Comparison of ENCODE assay signal across 17 cellular contexts in genomic region chr1:227774721-227775665, GRCh38. TPM values are rescaled to one million over a fixed set of nuclear protein-coding genes. Genes with fewer than 3 reads are reported as not detected.
DNase-seq lines count a peak whose midpoint lies in the region; ATAC-seq and TF ChIP-seq lines count a peak whose summit lies in the region.
"Had no signal": no experiment of that assay in that cellular context is flagged by ENCODE, and none has a peak within 500 bp of the region (broad histone marks: within the 10 kb centered on the region; RNA-seq: fewer than 3 reads in every experiment).

No MANE protein-coding gene starts in this region.

- ATAC-seq in GM19467 (IDR thresholded peaks at IDR 0.05; ENCODE audit: unreplicated experiment) (no peak), HG02885 (IDR thresholded peaks at IDR 0.05; ENCODE audit: poor library complexity, unreplicated experiment) (no peak), HG03565 (IDR thresholded peaks at IDR 0.05; ENCODE audit: unreplicated experiment) (no peak)

- CTCF ChIA-PET in PC-9 (lab: Charles Lee): no interaction called here

- H3K4me2 ChIP-seq in H9 (ENCODE audit: insufficient read depth, insufficient read length, low read length) (no peak overlapping the region), osteoblast (ENCODE audit: insufficient read depth, low read length) (no peak overlapping the region), PC-9 (no peak overlapping the region)

- H4K20me1 ChIP-seq in H9 (ENCODE audit: control insufficient read depth, insufficient read depth, insufficient read length): no peaks in the 10 kb centered on the region
- H4K20me1 ChIP-seq in osteoblast (ENCODE audit: insufficient read depth, low read length): peaks cover 37% of the 10 kb centered on the region
- H4K20me1 ChIP-seq in PC-9 (ENCODE audit: insufficient read depth): 0 out of 2 replicates have a peak, but pooled peaks cover 4% of the 10 kb centered on the region

- no peak overlapping the region for H3T11ph ChIP-seq in H9 (ENCODE audit: low read length)

- H3K4me1 ChIP-seq in H9 (ENCODE audit: insufficient read depth, low read length) (no peaks in the 10 kb centered on the region), osteoblast (ENCODE audit: insufficient read depth, low read length) (peaks cover 27% of the 10 kb centered on the region), PC-9 (replicated peaks; ENCODE audit: insufficient read depth) (no peaks in the 10 kb centered on the region)
- H3K4me1 ChIP-seq: BE2C, upper lobe of left lung had no signal

- no TSS peak for BruUV-seq in PC-9 (replicated peaks; lab: Mats Ljungman, UMichigan)

- no peak overlapping the region for H3K56ac ChIP-seq in H9 (ENCODE audit: insufficient read length, low read depth, low read length)

- H3K18ac ChIP-seq in H9 (ENCODE audit: insufficient read length, low read depth, low read length): no peak overlapping the region

- H2AK5ac ChIP-seq in H9 (ENCODE audit: insufficient read length, low read length): no peak overlapping the region

- WGBS in H9 (ENCODE audit: extremely low coverage, insufficient read length, low lambda C conversion rate): no CpG with 5 or more reads among the region's 44 CpGs

- H3K27ac ChIP-seq in H9 (ENCODE audit: insufficient read length, low read depth, low read length) (no peak overlapping the region), osteoblast (ENCODE audit: low read depth, low read length) (peak overlapping the region; percentile 23), PC-9 (no peak overlapping the region)
- H3K27ac ChIP-seq: ovary, upper lobe of left lung, VCaP had no signal

- H3F3A ChIP-seq in PC-9 (ENCODE audit: insufficient read depth, low read depth): no peaks in the 10 kb centered on the region

- no peak overlapping the region for H2BK15ac ChIP-seq in H9 (ENCODE audit: low read depth, low read length)

- H3K9ac ChIP-seq in H9 (ENCODE audit: extremely low read depth, insufficient read length, low read length): no peak overlapping the region

- intact Hi-C loops in PC-9 (cut with micrococcal nuclease; ENCODE audit: unreplicated experiment): no loop called here

- H3K4me3 ChIP-seq in osteoblast (ENCODE audit: insufficient read depth, low read length) (no peak overlapping the region), PC-9 (no peak overlapping the region)
- H3K4me3 ChIP-seq: ovary, upper lobe of left lung had no signal

- peaks cover 6 to 27% (median 20%) of the 10 kb centered on the region in 3 experiments; a peak in 5 of 7 replicates for H3K36me3 Mint-ChIP-seq in H9 (ENCODE audit: insufficient read depth in 1 of 3, low read depth in 3 of 3)

- H2BK12ac ChIP-seq in H9 (ENCODE audit: insufficient read length, low read depth, low read length): no peak overlapping the region

- H4K91ac ChIP-seq in H9 (ENCODE audit: insufficient read length, low read depth, low read length): no peak overlapping the region

- no peak overlapping the region for H2BK120ac ChIP-seq in H9 (ENCODE audit: low read depth, low read length, poor library complexity, severe bottlenecking)

- peak overlapping the region in 2 of 3 experiments; percentile 49 to 63; a peak in 2 of 7 replicates for H3K27ac Mint-ChIP-seq in H9

- H3K23me2 ChIP-seq in H9 (ENCODE audit: insufficient read length, low read depth, low read length, poor library complexity, severe bottlenecking): no peaks in the 10 kb centered on the region

- H4K8ac ChIP-seq in H9 (replicated peaks; ENCODE audit: insufficient read length, low read depth, low read length): no peak overlapping the region

- no peak overlapping the region for H2BK20ac ChIP-seq in H9 (ENCODE audit: low read depth, low read length, poor library complexity, severe bottlenecking)

- H3K14ac ChIP-seq in H9 (ENCODE audit: insufficient read depth, low read length): no peak overlapping the region

- H2BK5ac ChIP-seq in H9 (ENCODE audit: insufficient read length, low read length): no peak overlapping the region

- H3K9me3 Mint-ChIP-seq in H9: no peaks in the 10 kb centered on the region

- H3K23ac ChIP-seq in H9 (ENCODE audit: insufficient read length, low read depth, low read length): no peak overlapping the region

- H2AFZ ChIP-seq in H9 (ENCODE audit: low read length) (no peak overlapping the region), osteoblast (ENCODE audit: low read length) (no peak overlapping the region), PC-9 (no peak overlapping the region)

- DNase-seq in AG08395 (ENCODE audit: low spot score): peak; percentile 55
- DNase-seq in H9: no peak
- peak; percentile 26 for DNase-seq in epidermal melanocyte (ENCODE audit: insufficient read length, low spot score)
- DNase-seq in osteoblast (ENCODE audit: insufficient read length, low spot score, missing footprints): peak; percentile 75
- no peak for DNase-seq in PC-9
- DNase-seq: activated naive CD4-positive, alpha-beta T cell treated with anti-CD3 and anti-CD28 coated beads, Interleukin-2, amount 50 U/mL, for 16 hours; BE2C; erythroblast; NCI-H1105 treated with DMSO at 0.1 percent for 48 hours; NCI-H345 had no signal

- peaks cover 12% of the 10 kb centered on the region for H3K36me3 ChIP-seq in osteoblast (ENCODE audit: insufficient read depth, low read length)
- no peaks in the 10 kb centered on the region for H3K36me3 ChIP-seq in PC-9 (ENCODE audit: low read depth)
- H3K36me3 ChIP-seq: BE2C, ovary had no signal

- H3K27me3 Mint-ChIP-seq in H9 (ENCODE audit: low read depth): no peaks in the 10 kb centered on the region

- no peaks in the 10 kb centered on the region for H3K4me1 Mint-ChIP-seq in H9

- POLR2A ChIA-PET in PC-9 (lab: Charles Lee; ENCODE audit: unreplicated experiment): interaction anchor here (0.6 to 1.2 kb wide), 2 partner anchors 9 to 270 kb away, joined by 4 to 5 read pairs; no protein-coding TSS in a partner anchor

- no peaks in the 10 kb centered on the region for H3K79me1 ChIP-seq in H9 (ENCODE audit: insufficient read depth, low read depth, low read length, poor library complexity, severe bottlenecking)

- no peaks in the 10 kb centered on the region for H3K9me2 ChIP-seq in PC-9 (ENCODE audit: insufficient read depth)

- no peaks in the 10 kb centered on the region for H3K79me2 ChIP-seq in H9 (ENCODE audit: insufficient read depth, low read length)
- no peaks in the 10 kb centered on the region for H3K79me2 ChIP-seq in osteoblast (ENCODE audit: insufficient read depth, low read length)
- H3K79me2 ChIP-seq in PC-9 (ENCODE audit: low read depth): no peaks in the 10 kb centered on the region

- no peaks in the 10 kb centered on the region for H3K27me3 ChIP-seq in H9 (ENCODE audit: insufficient read depth, low read length)
- H3K27me3 ChIP-seq in osteoblast (ENCODE audit: insufficient read depth, low read length): no peaks in the 10 kb centered on the region
- no peaks in the 10 kb centered on the region for H3K27me3 ChIP-seq in PC-9 (ENCODE audit: insufficient read depth, low read depth)
- H3K27me3 ChIP-seq: BE2C, ovary, upper lobe of left lung had no signal

- no peak overlapping the region for H3K4me3 Mint-ChIP-seq in H9

- H3K4ac ChIP-seq in H9 (ENCODE audit: low read depth, low read length): no peak overlapping the region

- H3K9me3 ChIP-seq in H9 (ENCODE audit: control insufficient read depth, low read depth, low read length) (no peaks in the 10 kb centered on the region), osteoblast (ENCODE audit: low read depth, low read length) (no peaks in the 10 kb centered on the region), PC-9 (ENCODE audit: insufficient read depth, low read depth) (no peaks in the 10 kb centered on the region)
- H3K9me3 ChIP-seq: BE2C, ovary, upper lobe of left lung had no signal

- no peak overlapping the region for H4K5ac ChIP-seq in H9 (ENCODE audit: insufficient read length, low read depth, low read length)

- TF ChIP-seq CTCF in H9 (conservative IDR thresholded peaks at IDR 0.05) (no peak), osteoblast (IDR thresholded peaks at IDR 0.05; ENCODE audit: extremely low read depth, low read depth, low read length) (no peak), PC-9 (conservative IDR thresholded peaks at IDR 0.05) (no peak)

RNA-seq across cellular contexts. Expression of gene SNAP47, which starts 39.8 kb away (rescaled TPM):
- total RNA-seq in H9 (2021) (44.1 TPM in 2 replicates), osteoblast (47.7 and 51.4 TPM in 2 replicates), PC-9 (2021) (66.3 and 70.2 TPM in 2 replicates)

RNA-seq across cellular contexts. Expression of gene JMJD4, which starts 39.9 kb away (rescaled TPM):
- total RNA-seq in H9 (2021) (24.4 and 26.0 TPM in 2 replicates), osteoblast (27.5 and 30.4 TPM in 2 replicates), PC-9 (2021) (15.1 and 20.9 TPM in 2 replicates)

RNA-seq across cellular contexts. Expression of gene PRSS38, which starts 40.5 kb away (rescaled TPM):
- not detected in 2 replicates for total RNA-seq in H9 (2021)
- total RNA-seq in osteoblast: not detected in 2 replicates
- total RNA-seq in PC-9 (2021): not detected in 2 replicates
- total RNA-seq: Daoy, ovary, upper lobe of left lung had no signal

Comparison
In these comparisons a context has a peak if more than half of its experiments do, and no peak if none do; other contexts are left out.
1. DNase-seq: peak in AG08395 (single experiment), epidermal melanocyte (single experiment) and osteoblast (single experiment); none in H9 (single experiment) and PC-9 (0 of 2).